13 cellular contexts compared by ENCODE assay signal in the genomic region with DNA sequence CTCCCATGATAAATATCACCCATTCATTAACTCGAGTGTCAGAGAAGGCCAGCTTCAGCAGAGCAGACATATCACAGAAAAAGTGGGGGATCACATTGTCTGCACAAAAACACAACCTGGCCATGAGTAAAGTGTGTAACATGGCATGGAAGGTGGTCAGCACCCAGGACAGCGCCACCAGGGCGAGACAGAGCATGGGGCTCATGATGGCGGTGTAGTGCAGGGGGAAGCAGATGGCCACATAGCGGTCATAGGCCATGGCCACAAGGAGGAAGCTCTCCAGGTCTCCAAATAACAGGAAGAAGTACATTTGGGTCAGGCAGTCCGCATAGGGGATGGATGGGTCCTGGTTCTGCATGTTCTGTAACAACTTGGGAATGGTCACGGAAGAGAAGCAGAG. TPM values are rescaled to one million over a fixed set of nuclear protein-coding genes. Genes with fewer than 3 reads are reported as not detected.
"Had no signal": no experiment of that assay in that cellular context is flagged by ENCODE, and none has a peak within 500 bp of the region (broad histone marks: within the 10 kb centered on the region; RNA-seq: fewer than 3 reads in every experiment).

No MANE protein-coding gene starts in this region.

RNA-seq across cellular contexts. Expression of a gene that starts 0.4 kb away (rescaled TPM):
- total RNA-seq: activated CD8-positive, alpha-beta memory T cell treated with anti-CD3 and anti-CD28 coated beads for 36 hours; aorta; breast epithelium; cerebellum; epithelial cell of proximal tubule; frontal cortex; left colon; lung microvascular endothelial cell; ovary; pulmonary artery endothelial cell; right lobe of liver; smooth muscle cell had no signal
- polyA plus RNA-seq: aorta, ovary, smooth muscle cell had no signal

RNA-seq across cellular contexts. Expression of a gene that starts 11.7 kb away (rescaled TPM):
- total RNA-seq: aorta, breast epithelium, left colon, lung microvascular endothelial cell, pulmonary artery endothelial cell, right lobe of liver, smooth muscle cell had no signal
- polyA plus RNA-seq: smooth muscle cell had no signal

RNA-seq across cellular contexts. Expression of a gene that starts 13.4 kb away (rescaled TPM):
- total RNA-seq: activated CD8-positive, alpha-beta memory T cell treated with anti-CD3 and anti-CD28 coated beads for 36 hours; aorta; breast epithelium; cerebellum; epithelial cell of proximal tubule; frontal cortex; left colon; lung microvascular endothelial cell; ovary; pulmonary artery endothelial cell; right lobe of liver; smooth muscle cell; temporal lobe had no signal
- polyA plus RNA-seq: aorta, ovary, smooth muscle cell had no signal

RNA-seq across cellular contexts. Expression of a gene that starts 35.8 kb away (rescaled TPM):
- total RNA-seq: activated CD8-positive, alpha-beta memory T cell treated with anti-CD3 and anti-CD28 coated beads for 36 hours; aorta; breast epithelium; cerebellum; epithelial cell of proximal tubule; frontal cortex; left colon; lung microvascular endothelial cell; ovary; pulmonary artery endothelial cell; right lobe of liver; smooth muscle cell; temporal lobe had no signal
- polyA plus RNA-seq: aorta, ovary, smooth muscle cell had no signal
